Comparison of ENCODE assay signal across 8 cellular contexts in genomic region chr7:100119075-100119700, GRCh38. TPM values are rescaled to one million over a fixed set of nuclear protein-coding genes. Genes with fewer than 3 reads are reported as not detected.
DNase-seq lines count a peak whose midpoint lies in the region; ATAC-seq and TF ChIP-seq lines count a peak whose summit lies in the region.

Gene CNPY4, plus strand, starts transcription at chr7:100119634. Its CDS starts 111 bp downstream, at chr7:100119745.
Gene TAF6, minus strand, starts transcription at chr7:100119358. Its CDS starts 5,149 bp downstream, at chr7:100114209.

- no peaks in the 10 kb centered on the region for H3K79me1 ChIP-seq in trophoblast cell (ENCODE audit: low read length)

- H4K12ac ChIP-seq in trophoblast cell (ENCODE audit: low read depth, low read length): peak within 1 kb of the TSS; percentile 4

- H3K9ac ChIP-seq in trophoblast cell (ENCODE audit: low read length): peak within 1 kb of the TSS; percentile 93

- H2BK12ac ChIP-seq in trophoblast cell (ENCODE audit: low read length): no peak within 1 kb of the TSS

- H3K36me3 ChIP-seq in trophoblast cell (ENCODE audit: control insufficient read depth in 1 of 2, insufficient read depth in 2 of 2, low read length in 2 of 2) (no peaks in the 10 kb centered on the region), transverse colon (no peaks in the 10 kb centered on the region)

- peak within 1 kb of the TSS; percentile 33 for H4K91ac ChIP-seq in trophoblast cell (ENCODE audit: low read depth, low read length)

- H3K79me2 ChIP-seq in trophoblast cell (ENCODE audit: control insufficient read depth, insufficient read depth, low read length, poor library complexity): peaks cover 5% of the 10 kb centered on the region

- H3K18ac ChIP-seq in trophoblast cell (ENCODE audit: low read length): peak within 1 kb of the TSS; percentile 7

- H3K4me1 ChIP-seq in trophoblast cell (ENCODE audit: control insufficient read depth in 1 of 2, insufficient read depth in 2 of 2, low read length in 2 of 2): peaks cover 6 to 17% of the 10 kb centered on the region in 2 experiments
- peaks cover 6 to 23% (median 19%) of the 10 kb centered on the region in 4 donors for H3K4me1 ChIP-seq in transverse colon

- H3K23ac ChIP-seq in trophoblast cell (ENCODE audit: low read length): no peak within 1 kb of the TSS

- H3K9me3 ChIP-seq in trophoblast cell (ENCODE audit: insufficient read depth, low read depth, low read length): no peaks in the 10 kb centered on the region
- no peaks in the 10 kb centered on the region for H3K9me3 ChIP-seq in transverse colon

- peak within 1 kb of the TSS; percentile 50 for H4K8ac ChIP-seq in trophoblast cell (ENCODE audit: low read depth, low read length)

- H2AFZ ChIP-seq in trophoblast cell (ENCODE audit: insufficient read depth, low read length, poor library complexity): peak within 1 kb of the TSS; percentile 12

- H2BK5ac ChIP-seq in trophoblast cell (ENCODE audit: low read depth, low read length, poor library complexity): peak within 1 kb of the TSS; percentile 50

- TF ChIP-seq EP300 in transverse colon (IDR thresholded peaks at IDR 0.05; ENCODE audit: low read depth): no peak

- ATAC-seq in HG02678 (IDR thresholded peaks at IDR 0.05; ENCODE audit: unreplicated experiment): peak; percentile 79
- ATAC-seq in Right ventricle myocardium superior (ENCODE audit: poor library complexity): peak; percentile 98

- no CpG with 5 or more reads among the region's 35 CpGs for WGBS in trophoblast cell (ENCODE audit: extremely low coverage, insufficient coverage, insufficient read length)
- WGBS in transverse colon (ENCODE audit: low coverage in 1 of 2), 2 donors: 0% methylated on average over 33 of the region's 35 CpGs; no CpG with 5 or more reads in 1 of the 2 donors

- peak; percentile 97 for DNase-seq in GM12865 (ENCODE audit: low read depth)
- peak; percentile 94 for DNase-seq in NCI-H1417 treated with DMSO at 0.1 percent for 48 hours (lab: John Stamatoyannopoulos, UW)
- peak; percentile 78 to 95 for DNase-seq in SW 1271 (lab: John Stamatoyannopoulos, UW)
- peak; percentile 83 for DNase-seq in activated naive CD8-positive, alpha-beta T cell treated with anti-CD3 and anti-CD28 coated beads, Interleukin-2, amount 50 U/mL, for 16 hours (ENCODE audit: low read depth, low spot score)
- peak; percentile 97 for DNase-seq in Right ventricle myocardium superior
- DNase-seq in trophoblast cell: peak; percentile 95 to 98
- DNase-seq in transverse colon: peak; percentile 96

- in situ Hi-C loops in transverse colon (cut with MboI; ENCODE audit: low pct_ligation_motif_present in 1 of 4, low pct_unique_long_range_greater_than_20kb in 1 of 4, low sequenced_read_pairs in 3 of 4): no loop called here

- no peak for TF ChIP-seq CTCF in GM12865 (IDR thresholded peaks at IDR 0.05; ENCODE audit: insufficient read depth, low read depth, low read length, missing control alignments)
- peak in 3 of 5 experiments; percentile 13 to 34 (median 28) for TF ChIP-seq CTCF in transverse colon (IDR thresholded peaks at IDR 0.05)

- H2BK120ac ChIP-seq in trophoblast cell (ENCODE audit: insufficient read depth, low read length, poor library complexity): peak within 1 kb of the TSS; percentile 1

- H3K4me2 ChIP-seq in trophoblast cell (ENCODE audit: low read length): peak within 1 kb of the TSS; percentile 81

- peak within 1 kb of the TSS; percentile 77 for H3K14ac ChIP-seq in trophoblast cell (ENCODE audit: low read length)

- peak within 1 kb of the TSS; percentile 70 for H3K4ac ChIP-seq in trophoblast cell (ENCODE audit: low read depth, low read length)

- peak; percentile 56 for TF ChIP-seq POLR2A in transverse colon (IDR thresholded peaks at IDR 0.05)

- H2AK5ac ChIP-seq in trophoblast cell (ENCODE audit: low read length): no peak within 1 kb of the TSS

- intact Hi-C loops in Right ventricle myocardium superior (cut with DNase I) (no loop called here), transverse colon (cut with DNase I; ENCODE audit: low total_unique reads) (no loop called here)

- peak within 1 kb of the TSS; percentile 29 for H3K27ac ChIP-seq in trophoblast cell (ENCODE audit: low read depth, low read length)
- peak within 1 kb of the TSS; percentile 88 to 94 (median 90) for H3K27ac ChIP-seq in transverse colon

- H3K4me3 ChIP-seq in GM12865 (ENCODE audit: low read depth, low read length) (peak within 1 kb of the TSS; percentile 99), trophoblast cell (ENCODE audit: low read depth, low read length) (peak within 1 kb of the TSS; percentile 92), transverse colon (peak within 1 kb of the TSS; percentile 63 to 78 (median 73))

- H3K27me3 ChIP-seq in trophoblast cell (ENCODE audit: insufficient read depth, low read length): no peaks in the 10 kb centered on the region
- H3K27me3 ChIP-seq in transverse colon: no peaks in the 10 kb centered on the region

RNA-seq across cellular contexts. Expression of gene CNPY4, which starts in this region (rescaled TPM):
- 9.5 TPM for total RNA-seq in Right ventricle myocardium superior
- 13.1 and 13.5 TPM in 2 replicates for polyA plus RNA-seq in trophoblast cell (2013)
- 1 to 10 TPM; 4.9 to 9.4 (median 7.0) TPM for total RNA-seq in transverse colon

RNA-seq across cellular contexts. Expression of gene TAF6, which starts in this region (rescaled TPM):
- total RNA-seq in Right ventricle myocardium superior (35.8 TPM), transverse colon (100 to 1,000 TPM in 1 of 4 donors, 10 to 100 TPM in 3; 18.0 to 581 (median 43.9) TPM)
- polyA plus RNA-seq in trophoblast cell (2013): 46.3 and 49.0 TPM in 2 replicates

Comparison
In these comparisons a context has a peak if more than half of its experiments do, and no peak if none do; other contexts are left out.
1. Peak in every context shown above with its lines: DNase-seq, ATAC-seq, H3K4me3 ChIP-seq and H3K27ac ChIP-seq.